ENCODE assay signal across 2 cellular contexts in the genomic region with DNA sequence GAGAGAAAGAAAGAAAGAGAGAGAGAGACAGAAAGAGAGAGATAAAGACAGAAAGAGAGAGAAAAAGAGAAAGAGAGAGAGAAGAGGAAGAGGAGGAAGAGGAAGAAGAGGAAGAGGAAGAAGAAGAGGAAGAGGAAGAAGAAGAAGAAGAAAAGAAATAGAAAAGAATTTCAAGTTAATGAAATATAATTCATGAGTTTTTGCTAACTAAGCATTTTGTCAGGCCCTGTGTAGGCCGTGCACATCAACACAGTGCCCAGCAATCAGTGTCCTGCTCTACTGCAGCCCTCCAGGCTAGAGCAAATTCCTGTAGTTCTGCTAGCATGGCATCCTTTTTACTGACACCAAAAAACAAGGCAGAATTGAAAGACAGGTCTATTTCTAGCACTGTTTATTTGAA.
TF ChIP-seq lines count a peak whose summit lies in the region.

No MANE protein-coding gene starts in this region.

TF ChIP-seq in HEK293, 187 proteins besides CTCF, POLR2A, EP300 and RAD21 (continued from another document):
- TF ChIP-seq, protein P1, sequence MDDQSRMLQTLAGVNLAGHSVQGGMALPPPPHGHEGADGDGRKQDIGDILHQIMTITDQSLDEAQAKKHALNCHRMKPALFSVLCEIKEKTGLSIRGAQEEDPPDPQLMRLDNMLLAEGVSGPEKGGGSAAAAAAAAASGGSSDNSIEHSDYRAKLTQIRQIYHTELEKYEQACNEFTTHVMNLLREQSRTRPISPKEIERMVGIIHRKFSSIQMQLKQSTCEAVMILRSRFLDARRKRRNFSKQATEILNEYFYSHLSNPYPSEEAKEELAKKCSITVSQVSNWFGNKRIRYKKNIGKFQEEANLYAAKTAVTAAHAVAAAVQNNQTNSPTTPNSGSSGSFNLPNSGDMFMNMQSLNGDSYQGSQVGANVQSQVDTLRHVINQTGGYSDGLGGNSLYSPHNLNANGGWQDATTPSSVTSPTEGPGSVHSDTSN (CRISPR knock-in tag; IDR thresholded peaks at IDR 0.05): no peak
- TF ChIP-seq, protein P2, sequence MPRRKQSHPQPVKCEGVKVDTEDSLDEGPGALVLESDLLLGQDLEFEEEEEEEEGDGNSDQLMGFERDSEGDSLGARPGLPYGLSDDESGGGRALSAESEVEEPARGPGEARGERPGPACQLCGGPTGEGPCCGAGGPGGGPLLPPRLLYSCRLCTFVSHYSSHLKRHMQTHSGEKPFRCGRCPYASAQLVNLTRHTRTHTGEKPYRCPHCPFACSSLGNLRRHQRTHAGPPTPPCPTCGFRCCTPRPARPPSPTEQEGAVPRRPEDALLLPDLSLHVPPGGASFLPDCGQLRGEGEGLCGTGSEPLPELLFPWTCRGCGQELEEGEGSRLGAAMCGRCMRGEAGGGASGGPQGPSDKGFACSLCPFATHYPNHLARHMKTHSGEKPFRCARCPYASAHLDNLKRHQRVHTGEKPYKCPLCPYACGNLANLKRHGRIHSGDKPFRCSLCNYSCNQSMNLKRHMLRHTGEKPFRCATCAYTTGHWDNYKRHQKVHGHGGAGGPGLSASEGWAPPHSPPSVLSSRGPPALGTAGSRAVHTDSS (tag by site-specific recombination; IDR thresholded peaks at IDR 0.05): peak; percentile 86
- TF ChIP-seq ZNF366 (tag by site-specific recombination; conservative IDR thresholded peaks at IDR 0.05) (peak; percentile 48), TRIM28 (IDR thresholded peaks at IDR 0.05; ENCODE audit: borderline replicate concordance, low read length) (no peak), ZFP69B (tag by site-specific recombination; IDR thresholded peaks at IDR 0.05) (no peak), ZNF214 (tag by site-specific recombination; IDR thresholded peaks at IDR 0.05; ENCODE audit: borderline replicate concordance) (no peak), ZNF530 (tag by site-specific recombination; IDR thresholded peaks at IDR 0.05; ENCODE audit: low read depth) (no peak), ZNF394 (tag by site-specific recombination; IDR thresholded peaks at IDR 0.05; ENCODE audit: borderline replicate concordance) (no peak), FEZF1 (tag by site-specific recombination; IDR thresholded peaks at IDR 0.05) (no peak), ZNF768 (tag by site-specific recombination; IDR thresholded peaks at IDR 0.05) (no peak), ZNF747 (tag by site-specific recombination; IDR thresholded peaks at IDR 0.05) (no peak), ZNF221 (tag by site-specific recombination; IDR thresholded peaks at IDR 0.05; ENCODE audit: borderline replicate concordance) (no peak), ZNF335 (tag by site-specific recombination; conservative IDR thresholded peaks at IDR 0.05) (no peak)

TF ChIP-seq in K562, 482 proteins besides CTCF, POLR2A, EP300 and RAD21 (continued from another document):
- TF ChIP-seq, protein P3, sequence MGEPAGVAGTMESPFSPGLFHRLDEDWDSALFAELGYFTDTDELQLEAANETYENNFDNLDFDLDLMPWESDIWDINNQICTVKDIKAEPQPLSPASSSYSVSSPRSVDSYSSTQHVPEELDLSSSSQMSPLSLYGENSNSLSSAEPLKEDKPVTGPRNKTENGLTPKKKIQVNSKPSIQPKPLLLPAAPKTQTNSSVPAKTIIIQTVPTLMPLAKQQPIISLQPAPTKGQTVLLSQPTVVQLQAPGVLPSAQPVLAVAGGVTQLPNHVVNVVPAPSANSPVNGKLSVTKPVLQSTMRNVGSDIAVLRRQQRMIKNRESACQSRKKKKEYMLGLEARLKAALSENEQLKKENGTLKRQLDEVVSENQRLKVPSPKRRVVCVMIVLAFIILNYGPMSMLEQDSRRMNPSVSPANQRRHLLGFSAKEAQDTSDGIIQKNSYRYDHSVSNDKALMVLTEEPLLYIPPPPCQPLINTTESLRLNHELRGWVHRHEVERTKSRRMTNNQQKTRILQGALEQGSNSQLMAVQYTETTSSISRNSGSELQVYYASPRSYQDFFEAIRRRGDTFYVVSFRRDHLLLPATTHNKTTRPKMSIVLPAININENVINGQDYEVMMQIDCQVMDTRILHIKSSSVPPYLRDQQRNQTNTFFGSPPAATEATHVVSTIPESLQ (CRISPR knock-in tag; IDR thresholded peaks at IDR 0.05): no peak
- TF ChIP-seq ZFPM2 (CRISPR knock-in tag; IDR thresholded peaks at IDR 0.05): no peak
- no peak for TF ChIP-seq PHF8 (IDR thresholded peaks at IDR 0.05; ENCODE audit: borderline replicate concordance, low read length)
- TF ChIP-seq MAFK (IDR thresholded peaks at IDR 0.05; ENCODE audit: low read length): peak; percentile 80
- peak; percentile 89 for TF ChIP-seq MAFG (tag; conservative IDR thresholded peaks at IDR 0.05)
- TF ChIP-seq ZNF316 (IDR thresholded peaks at IDR 0.05): peak; percentile 94
